Comparison of ENCODE assay signal across 30 cellular contexts in the genomic region with DNA sequence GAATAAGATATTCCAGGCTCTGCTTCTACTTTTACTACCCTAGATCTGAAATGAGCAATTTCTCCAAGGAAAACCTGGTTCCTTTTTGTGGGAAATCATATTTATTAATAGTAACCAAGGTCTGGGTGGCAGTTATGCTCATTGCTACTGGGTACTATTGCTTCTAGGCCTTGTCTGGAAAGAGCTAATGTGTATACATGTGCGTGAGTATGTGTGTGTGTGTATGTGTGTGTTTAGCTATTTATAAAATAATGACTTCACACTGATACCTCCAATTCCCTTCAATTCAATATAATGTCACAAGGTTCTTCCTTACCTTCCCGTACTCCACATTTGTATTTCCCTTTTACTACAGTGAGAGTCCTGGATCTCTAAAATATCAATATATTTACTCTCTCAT.
"Had no signal": no experiment of that assay in that cellular context is flagged by ENCODE, and none has a peak within 500 bp of the region (broad histone marks: within the 10 kb centered on the region; RNA-seq: fewer than 3 reads in every experiment).

No MANE protein-coding gene starts in this region.

- DNase-seq: Karpas-422, Kasumi-1, KG1, MG63, MM.1S, MV-4-11, NCI-H1048, NCI-H1092, NCI-H1092 treated with DMSO at 0.1 percent for 48 hours, NCI-H1105, NCI-H1105 treated with DMSO at 0.1 percent for 48 hours, NCI-H1417, NCI-H1417 treated with DMSO at 0.1 percent for 48 hours, NCI-H1436, NCI-H1436 treated with DMSO at 0.1 percent for 48 hours, NCI-H146, NCI-H1694, NCI-H1694 treated with DMSO at 0.1 percent for 48 hours, NCI-H187, NCI-H187 treated with DMSO at 0.1 percent for 48 hours, NCI-H1930, NCI-H2029, NCI-H2029 treated with DMSO at 0.1 percent for 48 hours, NCI-H2081, NCI-H2081 treated with DMSO at 0.1 percent for 48 hours, NCI-H2107, NCI-H2227 treated with DMSO at 0.1 percent for 48 hours, NCI-H226, NCI-H345 had no signal

- H3K9ac ChIP-seq: KMS-11 had no signal

- H3K36me3 ChIP-seq: MG63 had no signal

- H3K4me2 ChIP-seq: KMS-11 had no signal

- H3K27ac ChIP-seq: KMS-11 had no signal

- H3K9me3 ChIP-seq: MG63 had no signal

- H3K27me3 ChIP-seq: MG63 had no signal

- H3K4me3 ChIP-seq: MG63 had no signal
